Comparison of ENCODE assay signal across 31 cellular contexts in genomic region chr9:31612336-31613030, GRCh38.
DNase-seq lines count a peak whose midpoint lies in the region; TF ChIP-seq lines count a peak whose summit lies in the region.
"Had no signal": no experiment of that assay in that cellular context is flagged by ENCODE, and none has a peak within 500 bp of the region (broad histone marks: within the 10 kb centered on the region; RNA-seq: fewer than 3 reads in every experiment).

No MANE protein-coding gene starts in this region.

- intact Hi-C loops in lower leg skin (cut with DNase I; ENCODE audit: low total_unique reads), result no loop called here

- 79 to 87% methylated on average over 3 of the region's 3 CpGs for WGBS in lower leg skin, 2 donors

- in situ Hi-C loops in astrocyte of the spinal cord (cut with HindIII; ENCODE audit: low sequenced_read_pairs), result no loop called here

- DNase-seq in HS-5 (ENCODE audit: low read depth) (peak; percentile 40), astrocyte of the spinal cord (ENCODE audit: low read depth, low spot score) (peak; percentile 64), fibroblast of pulmonary artery (ENCODE audit: low read depth) (peak; percentile 29), pulmonary artery endothelial cell (ENCODE audit: low read depth, low spot score) (peak; percentile 33), mucosa of gallbladder (ENCODE audit: low spot score) (no peak), SHP77 (lab: John Stamatoyannopoulos, UW) (no peak), lower leg skin (ENCODE audit: low spot score in 2 of 2) (no peak), NCI-H1417 treated with DMSO at 0.1 percent for 48 hours (lab: John Stamatoyannopoulos, UW) (no peak)
- DNase-seq: activated CD4-positive, alpha-beta T cell treated with anti-CD3 and anti-CD28 coated beads for 48 hours; activated naive CD4-positive, alpha-beta T cell treated with anti-CD3 and anti-CD28 coated beads, Interleukin-2, amount 50 U/mL, for 16 hours; amygdala; cortex of kidney; effector memory CD8-positive, alpha-beta T cell; EL; hippocampal formation; KG1; left lung; naive B cell; NCI-H2081; NCI-H2227 treated with DMSO at 0.1 percent for 48 hours; NCI-H748 treated with DMSO at 0.1 percent for 48 hours; Peyer's patch; right lobe of liver; SIG-M5; stimulated activated CD4-positive, alpha-beta T cell treated with anti-CD3 and anti-CD28 coated beads, Interleukin-4, amount 100 ng/mL, for 24 hours; T1000; tibial artery had no signal

- H3K4me3 ChIP-seq in astrocyte of the spinal cord (ENCODE audit: low read depth, low read length) (no peak overlapping the region), fibroblast of pulmonary artery (replicated peaks; ENCODE audit: low read depth, low read length) (no peak overlapping the region), lower leg skin (ENCODE audit: low read depth, poor library complexity, severe bottlenecking) (no peak overlapping the region)
- H3K4me3 ChIP-seq: BLaER1, cardiac muscle cell, esophagus muscularis mucosa, left lung, Peyer's patch, right lobe of liver, tibial artery, vagina had no signal

- TF ChIP-seq CTCF in astrocyte of the spinal cord (IDR thresholded peaks at IDR 0.05; ENCODE audit: low read depth, low read length) (no peak), fibroblast of pulmonary artery (IDR thresholded peaks at IDR 0.05; ENCODE audit: low read length, missing control alignments) (no peak), lower leg skin (IDR thresholded peaks at IDR 0.05) (no peak)

- TF ChIP-seq POLR2A in lower leg skin (IDR thresholded peaks at IDR 0.05), result no peak

Comparison
In these comparisons a context has a peak if more than half of its experiments do, and no peak if none do; other contexts are left out.
1. DNase-seq: peak in HS-5 (single experiment), astrocyte of the spinal cord (single experiment), fibroblast of pulmonary artery (single experiment) and pulmonary artery endothelial cell (single experiment); none in mucosa of gallbladder (single experiment), SHP77 (0 of 2), lower leg skin (0 of 2) and NCI-H1417 treated with DMSO at 0.1 percent for 48 hours (single experiment).